1 cellular context compared by ENCODE assay signal in the genomic region with DNA sequence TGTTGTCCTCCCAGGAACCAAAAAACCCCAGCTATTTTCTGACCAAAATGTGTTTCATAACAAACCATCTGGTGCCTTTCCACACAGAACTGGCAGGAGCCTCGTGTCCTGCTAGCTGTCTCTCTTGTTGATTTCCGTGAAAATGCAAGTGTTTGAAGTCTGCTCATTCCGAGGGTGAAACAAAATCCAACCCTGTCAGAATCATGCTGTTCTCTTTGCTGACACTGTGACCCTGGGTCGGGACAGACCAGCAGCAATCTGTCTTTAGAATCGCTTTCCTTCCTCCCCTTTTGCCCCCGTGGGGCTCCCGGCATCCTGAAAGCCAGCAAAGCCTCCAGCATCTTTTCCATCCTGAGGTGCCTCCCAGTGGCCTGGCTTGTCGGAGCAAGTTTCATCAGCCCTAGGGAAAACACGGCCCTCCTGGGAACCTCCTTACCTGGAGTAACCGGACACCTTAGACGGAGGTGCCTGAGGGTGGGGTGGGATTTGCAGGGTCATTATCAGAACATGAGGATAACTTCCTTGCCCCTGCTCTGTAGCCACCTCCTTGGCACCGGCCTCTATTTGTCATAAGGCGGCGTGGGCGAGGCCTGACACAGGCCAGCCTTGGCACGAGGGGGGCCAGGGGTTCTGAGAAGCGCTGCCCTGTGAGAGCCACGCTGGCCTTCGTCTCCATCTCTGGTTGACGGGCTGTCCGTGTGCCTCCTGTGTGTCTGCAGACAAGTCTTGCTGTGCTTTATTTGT.
TF ChIP-seq lines count a peak whose summit lies in the region.

No MANE protein-coding gene starts in this region.

TF ChIP-seq in H1, 55 proteins besides CTCF, POLR2A, EP300 and RAD21:
- peak in 1 of 2 experiments; percentile 33; a peak in 1 of 4 replicates for TF ChIP-seq SIN3A (conservative IDR thresholded peaks at IDR 0.05 in 1 of 2, IDR thresholded peaks at IDR 0.05 in 1 of 2; ENCODE audit: low read depth in 1 of 2, low read length in 2 of 2)
- TF ChIP-seq, protein P1, sequence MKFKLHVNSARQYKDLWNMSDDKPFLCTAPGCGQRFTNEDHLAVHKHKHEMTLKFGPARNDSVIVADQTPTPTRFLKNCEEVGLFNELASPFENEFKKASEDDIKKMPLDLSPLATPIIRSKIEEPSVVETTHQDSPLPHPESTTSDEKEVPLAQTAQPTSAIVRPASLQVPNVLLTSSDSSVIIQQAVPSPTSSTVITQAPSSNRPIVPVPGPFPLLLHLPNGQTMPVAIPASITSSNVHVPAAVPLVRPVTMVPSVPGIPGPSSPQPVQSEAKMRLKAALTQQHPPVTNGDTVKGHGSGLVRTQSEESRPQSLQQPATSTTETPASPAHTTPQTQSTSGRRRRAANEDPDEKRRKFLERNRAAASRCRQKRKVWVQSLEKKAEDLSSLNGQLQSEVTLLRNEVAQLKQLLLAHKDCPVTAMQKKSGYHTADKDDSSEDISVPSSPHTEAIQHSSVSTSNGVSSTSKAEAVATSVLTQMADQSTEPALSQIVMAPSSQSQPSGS (IDR thresholded peaks at IDR 0.05; ENCODE audit: low read length) = 0 out of 2 replicates have a peak, but pooled peaks have one; percentile 3
- TF ChIP-seq EGR1 (IDR thresholded peaks at IDR 0.05; ENCODE audit: borderline replicate concordance, low read depth, low read length) = no peak
